ENCODE assay signal across 26 cellular contexts in the genomic region with DNA sequence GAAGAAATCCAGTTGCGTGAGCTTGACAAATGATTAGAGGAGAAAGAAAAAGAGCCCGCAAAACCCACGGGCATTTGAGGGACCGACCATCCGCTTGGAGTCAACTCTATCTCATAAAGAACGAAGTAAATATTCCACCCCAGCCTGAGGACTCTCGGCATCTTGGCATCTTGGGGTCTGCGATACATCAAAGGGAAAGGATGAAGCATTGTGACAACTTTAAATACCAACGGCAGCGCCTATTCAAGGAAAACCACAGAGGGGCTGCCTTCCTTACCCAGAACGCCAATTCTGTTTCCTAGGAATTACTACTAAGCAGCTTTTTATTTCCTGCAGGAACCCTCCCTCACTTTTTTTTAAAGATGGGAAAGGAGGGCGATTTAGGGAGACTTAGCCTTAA.
A peak's percentile ranks its signal among the peaks of the same experiment; 100 is the strongest.
DNase-seq lines count a peak whose midpoint lies in the region; ATAC-seq and TF ChIP-seq lines count a peak whose summit lies in the region.
"Had no signal": no experiment of that assay in that cellular context is flagged by ENCODE, and none has a peak within 500 bp of the region (broad histone marks: within the 10 kb centered on the region; RNA-seq: fewer than 3 reads in every experiment).

No MANE protein-coding gene starts in this region.

- DNase-seq in neural progenitor cell (ENCODE audit: low spot score) (no peak), posterior vena cava (ENCODE audit: low spot score) (peak; percentile 5), type B pancreatic cell (ENCODE audit: extremely low spot score, unreplicated experiment) (no peak), chondrocyte (ENCODE audit: low spot score) (no peak), Peyer's patch (no peak), epidermal melanocyte (ENCODE audit: insufficient read length, low spot score) (no peak)
- DNase-seq: 8988T; ACHN; BE2C; C1 segment of cervical spinal cord; CD4-positive, alpha-beta memory T cell; CD4-positive, CD25-positive, alpha-beta regulatory T cell; CD8-positive, alpha-beta memory T cell; COR-L47; DMS 273 treated with DMSO at 0.1 percent for 48 hours; DMS153; DMS53; DMS79; DND-41; EL; GDM1 had no signal

- H3K36me3 ChIP-seq in neural progenitor cell (no peaks in the 10 kb centered on the region), Peyer's patch (no peaks in the 10 kb centered on the region)
- H3K36me3 ChIP-seq: BE2C, BLaER1 had no signal

- H3K9ac ChIP-seq in neural progenitor cell, result no peak overlapping the region
- H3K9ac ChIP-seq: BLaER1 had no signal

- H3K27ac ChIP-seq in neural progenitor cell (no peak overlapping the region), Peyer's patch (no peak overlapping the region)
- H3K27ac ChIP-seq: BLaER1 had no signal

- no peaks in the 10 kb centered on the region for H4K20me1 ChIP-seq in neural progenitor cell (ENCODE audit: low read depth)
- H4K20me1 ChIP-seq: BLaER1 had no signal

- H3K4me1 ChIP-seq in neural progenitor cell, result peaks cover 41% of the 10 kb centered on the region
- no peaks in the 10 kb centered on the region for H3K4me1 ChIP-seq in Peyer's patch
- H3K4me1 ChIP-seq: BE2C had no signal

- H3K36me3 Mint-ChIP-seq in neural progenitor cell, result no peaks in the 10 kb centered on the region
- H3K36me3 Mint-ChIP-seq in type B pancreatic cell, result no peaks in the 10 kb centered on the region
- H3K36me3 Mint-ChIP-seq in chondrocyte (ENCODE audit: low read depth), result no peaks in the 10 kb centered on the region
- H3K36me3 Mint-ChIP-seq: CD14-positive monocyte; CD4-positive, alpha-beta memory T cell; CD4-positive, CD25-positive, alpha-beta regulatory T cell; CD8-positive, alpha-beta memory T cell had no signal

- H3K9me3 ChIP-seq in neural progenitor cell (ENCODE audit: low read depth) (no peaks in the 10 kb centered on the region), Peyer's patch (peaks cover 0 to 5% (median 0%) of the 10 kb centered on the region in 4 donors)
- H3K9me3 ChIP-seq: BE2C, BLaER1 had no signal

- peak; percentile 65 for ATAC-seq in SK-N-SH treated with all-trans-retinoic acid at 6 μM for 48 hours
- no peak for ATAC-seq in GM18517 (IDR thresholded peaks at IDR 0.05; ENCODE audit: unreplicated experiment)
- ATAC-seq: GM12878 had no signal

- intact Hi-C loops in posterior vena cava (cut with DNase I), result no loop called here

- no peaks in the 10 kb centered on the region for H3K79me2 ChIP-seq in neural progenitor cell (ENCODE audit: low read depth)

- H3K27me3 ChIP-seq in neural progenitor cell (peaks cover 28% of the 10 kb centered on the region), Peyer's patch (no peaks in the 10 kb centered on the region)
- H3K27me3 ChIP-seq: BLaER1 had no signal

- H3K27ac Mint-ChIP-seq in neural progenitor cell, result no peak overlapping the region
- no peak overlapping the region for H3K27ac Mint-ChIP-seq in type B pancreatic cell
- no peak overlapping the region for H3K27ac Mint-ChIP-seq in chondrocyte (ENCODE audit: unreplicated experiment)
- H3K27ac Mint-ChIP-seq: CD4-positive, alpha-beta memory T cell; CD4-positive, CD25-positive, alpha-beta regulatory T cell; CD8-positive, alpha-beta memory T cell had no signal

- H3K9me3 Mint-ChIP-seq in neural progenitor cell (peaks cover 4% of the 10 kb centered on the region), type B pancreatic cell (no peaks in the 10 kb centered on the region), chondrocyte (ENCODE audit: low read depth) (no peaks in the 10 kb centered on the region)
- H3K9me3 Mint-ChIP-seq: CD4-positive, alpha-beta memory T cell had no signal

- H3K4me3 ChIP-seq in neural progenitor cell (no peak overlapping the region), Peyer's patch (no peak overlapping the region)
- H3K4me3 ChIP-seq: BLaER1, GM12878 had no signal

- no peak overlapping the region for H2AFZ ChIP-seq in neural progenitor cell (replicated peaks)

- no peak for TF ChIP-seq POLR2A in Peyer's patch (IDR thresholded peaks at IDR 0.05)

- H3K4me3 Mint-ChIP-seq in neural progenitor cell (no peak overlapping the region), type B pancreatic cell (peak overlapping the region; percentile 31), chondrocyte (ENCODE audit: unreplicated experiment) (no peak overlapping the region)
- H3K4me3 Mint-ChIP-seq: CD4-positive, alpha-beta memory T cell; CD4-positive, CD25-positive, alpha-beta regulatory T cell had no signal

- H3K4me1 Mint-ChIP-seq in neural progenitor cell, result peaks cover 51% of the 10 kb centered on the region
- peaks cover 44% of the 10 kb centered on the region for H3K4me1 Mint-ChIP-seq in type B pancreatic cell (ENCODE audit: unreplicated experiment)
- peaks cover 27% of the 10 kb centered on the region for H3K4me1 Mint-ChIP-seq in chondrocyte (ENCODE audit: low read depth)
- H3K4me1 Mint-ChIP-seq: CD14-positive monocyte; CD4-positive, alpha-beta memory T cell; CD4-positive, CD25-positive, alpha-beta regulatory T cell; CD8-positive, alpha-beta memory T cell had no signal

- peaks cover 13% of the 10 kb centered on the region for H3F3A ChIP-seq in neural progenitor cell (ENCODE audit: low read depth)

- peak overlapping the region; percentile 11 for H3K4me2 ChIP-seq in neural progenitor cell
- H3K4me2 ChIP-seq: BLaER1 had no signal

- H3K27me3 Mint-ChIP-seq in neural progenitor cell (ENCODE audit: insufficient read depth, low read depth), result peaks cover 24% of the 10 kb centered on the region
- H3K27me3 Mint-ChIP-seq in type B pancreatic cell, result peaks cover 84% of the 10 kb centered on the region
- no peaks in the 10 kb centered on the region for H3K27me3 Mint-ChIP-seq in chondrocyte (ENCODE audit: low read depth)

- TF ChIP-seq CTCF in neural progenitor cell (IDR thresholded peaks at IDR 0.05) (no peak), type B pancreatic cell (conservative IDR thresholded peaks at IDR 0.05) (no peak), chondrocyte (IDR thresholded peaks at IDR 0.05) (no peak), Peyer's patch (IDR thresholded peaks at IDR 0.05) (no peak)

TF ChIP-seq in SK-N-SH treated with all-trans-retinoic acid at 6 μM for 48 hours, 23 proteins besides CTCF, POLR2A, EP300 and RAD21 (continues in another document):
- no peak for TF ChIP-seq ISL1 (CRISPR knock-in tag; IDR thresholded peaks at IDR 0.05)
- TF ChIP-seq, protein P1, sequence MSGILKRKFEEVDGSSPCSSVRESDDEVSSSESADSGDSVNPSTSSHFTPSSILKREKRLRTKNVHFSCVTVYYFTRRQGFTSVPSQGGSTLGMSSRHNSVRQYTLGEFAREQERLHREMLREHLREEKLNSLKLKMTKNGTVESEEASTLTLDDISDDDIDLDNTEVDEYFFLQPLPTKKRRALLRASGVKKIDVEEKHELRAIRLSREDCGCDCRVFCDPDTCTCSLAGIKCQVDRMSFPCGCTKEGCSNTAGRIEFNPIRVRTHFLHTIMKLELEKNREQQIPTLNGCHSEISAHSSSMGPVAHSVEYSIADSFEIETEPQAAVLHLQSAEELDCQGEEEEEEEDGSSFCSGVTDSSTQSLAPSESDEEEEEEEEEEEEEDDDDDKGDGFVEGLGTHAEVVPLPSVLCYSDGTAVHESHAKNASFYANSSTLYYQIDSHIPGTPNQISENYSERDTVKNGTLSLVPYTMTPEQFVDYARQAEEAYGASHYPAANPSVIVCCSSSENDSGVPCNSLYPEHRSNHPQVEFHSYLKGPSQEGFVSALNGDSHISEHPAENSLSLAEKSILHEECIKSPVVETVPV (CRISPR knock-in tag; IDR thresholded peaks at IDR 0.05), result no peak
- no peak for TF ChIP-seq BACH2 (CRISPR knock-in tag; IDR thresholded peaks at IDR 0.05; ENCODE audit: borderline replicate concordance)
- TF ChIP-seq, protein P2, sequence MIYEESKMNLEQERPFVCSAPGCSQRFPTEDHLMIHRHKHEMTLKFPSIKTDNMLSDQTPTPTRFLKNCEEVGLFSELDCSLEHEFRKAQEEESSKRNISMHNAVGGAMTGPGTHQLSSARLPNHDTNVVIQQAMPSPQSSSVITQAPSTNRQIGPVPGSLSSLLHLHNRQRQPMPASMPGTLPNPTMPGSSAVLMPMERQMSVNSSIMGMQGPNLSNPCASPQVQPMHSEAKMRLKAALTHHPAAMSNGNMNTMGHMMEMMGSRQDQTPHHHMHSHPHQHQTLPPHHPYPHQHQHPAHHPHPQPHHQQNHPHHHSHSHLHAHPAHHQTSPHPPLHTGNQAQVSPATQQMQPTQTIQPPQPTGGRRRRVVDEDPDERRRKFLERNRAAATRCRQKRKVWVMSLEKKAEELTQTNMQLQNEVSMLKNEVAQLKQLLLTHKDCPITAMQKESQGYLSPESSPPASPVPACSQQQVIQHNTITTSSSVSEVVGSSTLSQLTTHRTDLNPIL (CRISPR knock-in tag; IDR thresholded peaks at IDR 0.05; ENCODE audit: low read depth), result no peak
- no peak for TF ChIP-seq TOX (CRISPR knock-in tag; IDR thresholded peaks at IDR 0.05; ENCODE audit: borderline replicate concordance)
- TF ChIP-seq ZNF565 (CRISPR knock-in tag; conservative IDR thresholded peaks at IDR 0.05; ENCODE audit: low read depth), result no peak
- TF ChIP-seq, protein P3, sequence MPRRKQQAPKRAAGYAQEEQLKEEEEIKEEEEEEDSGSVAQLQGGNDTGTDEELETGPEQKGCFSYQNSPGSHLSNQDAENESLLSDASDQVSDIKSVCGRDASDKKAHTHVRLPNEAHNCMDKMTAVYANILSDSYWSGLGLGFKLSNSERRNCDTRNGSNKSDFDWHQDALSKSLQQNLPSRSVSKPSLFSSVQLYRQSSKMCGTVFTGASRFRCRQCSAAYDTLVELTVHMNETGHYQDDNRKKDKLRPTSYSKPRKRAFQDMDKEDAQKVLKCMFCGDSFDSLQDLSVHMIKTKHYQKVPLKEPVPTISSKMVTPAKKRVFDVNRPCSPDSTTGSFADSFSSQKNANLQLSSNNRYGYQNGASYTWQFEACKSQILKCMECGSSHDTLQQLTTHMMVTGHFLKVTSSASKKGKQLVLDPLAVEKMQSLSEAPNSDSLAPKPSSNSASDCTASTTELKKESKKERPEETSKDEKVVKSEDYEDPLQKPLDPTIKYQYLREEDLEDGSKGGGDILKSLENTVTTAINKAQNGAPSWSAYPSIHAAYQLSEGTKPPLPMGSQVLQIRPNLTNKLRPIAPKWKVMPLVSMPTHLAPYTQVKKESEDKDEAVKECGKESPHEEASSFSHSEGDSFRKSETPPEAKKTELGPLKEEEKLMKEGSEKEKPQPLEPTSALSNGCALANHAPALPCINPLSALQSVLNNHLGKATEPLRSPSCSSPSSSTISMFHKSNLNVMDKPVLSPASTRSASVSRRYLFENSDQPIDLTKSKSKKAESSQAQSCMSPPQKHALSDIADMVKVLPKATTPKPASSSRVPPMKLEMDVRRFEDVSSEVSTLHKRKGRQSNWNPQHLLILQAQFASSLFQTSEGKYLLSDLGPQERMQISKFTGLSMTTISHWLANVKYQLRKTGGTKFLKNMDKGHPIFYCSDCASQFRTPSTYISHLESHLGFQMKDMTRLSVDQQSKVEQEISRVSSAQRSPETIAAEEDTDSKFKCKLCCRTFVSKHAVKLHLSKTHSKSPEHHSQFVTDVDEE (CRISPR knock-in tag; IDR thresholded peaks at IDR 0.05), result no peak
- no peak for TF ChIP-seq PPARA (CRISPR knock-in tag; IDR thresholded peaks at IDR 0.05; ENCODE audit: borderline replicate concordance)
- no peak for TF ChIP-seq ZFP3 (CRISPR knock-in tag; IDR thresholded peaks at IDR 0.05)
- TF ChIP-seq ZC3H10 (CRISPR knock-in tag; IDR thresholded peaks at IDR 0.05), result no peak
- TF ChIP-seq ZNF70 (CRISPR knock-in tag; IDR thresholded peaks at IDR 0.05), result no peak
- no peak for TF ChIP-seq RARB (CRISPR knock-in tag; IDR thresholded peaks at IDR 0.05)
- TF ChIP-seq ZFP30 (CRISPR knock-in tag; IDR thresholded peaks at IDR 0.05), result no peak
